ENCODE assay signal across 16 cellular contexts in genomic region chr2:219983836-219984235, GRCh38.
"Had no signal": no experiment of that assay in that cellular context is flagged by ENCODE, and none has a peak within 500 bp of the region (broad histone marks: within the 10 kb centered on the region; RNA-seq: fewer than 3 reads in every experiment).

No MANE protein-coding gene starts in this region.

- H3K36me3 Mint-ChIP-seq: naive thymus-derived CD8-positive, alpha-beta T cell had no signal

- H3K36me3 ChIP-seq: colonic mucosa, gastrocnemius medialis, heart right ventricle, neutrophil, sigmoid colon had no signal

- H3K4me3 ChIP-seq: colonic mucosa, gastrocnemius medialis, heart right ventricle, mucosa of descending colon, sigmoid colon had no signal

- H3K27ac Mint-ChIP-seq: naive thymus-derived CD8-positive, alpha-beta T cell had no signal

- H3K27me3 ChIP-seq: colonic mucosa, gastrocnemius medialis, heart right ventricle, neutrophil, sigmoid colon had no signal

- H3K4me3 Mint-ChIP-seq: naive thymus-derived CD8-positive, alpha-beta T cell had no signal

- H3K9me3 ChIP-seq: colonic mucosa, gastrocnemius medialis, mucosa of descending colon, neutrophil, sigmoid colon had no signal

- H3K27ac ChIP-seq: colonic mucosa, gastrocnemius medialis, heart right ventricle, neutrophil, sigmoid colon had no signal

- H3K4me1 ChIP-seq: colonic mucosa, gastrocnemius medialis, heart right ventricle, sigmoid colon had no signal

- DNase-seq: colonic mucosa; dermis blood vessel endothelial cell; erythroblast; gastrocnemius medialis; heart right ventricle; hypothalamus; islet precursor cell; mammary epithelial cell; mucosa of descending colon; naive thymus-derived CD8-positive, alpha-beta T cell; posterior cingulate gyrus; sigmoid colon; small intestine; stimulated activated CD4-positive, alpha-beta T cell treated with anti-CD3 and anti-CD28 coated beads, Interleukin-12 subunit alpha, Interleukin-12 subunit beta, amount 100 ng/mL, for 4 hours; stimulated activated naive CD4-positive, alpha-beta T cell treated with Interleukin-2 at 50 U/mL for 16 hours had no signal

- H3K4me1 Mint-ChIP-seq: naive thymus-derived CD8-positive, alpha-beta T cell had no signal
